Comparison of ENCODE assay signal across 8 cellular contexts in genomic region chr2:47033102-47033880, GRCh38.
DNase-seq lines count a peak whose midpoint lies in the region; ATAC-seq and TF ChIP-seq lines count a peak whose summit lies in the region.

No MANE protein-coding gene starts in this region.

- H3K27me3 Mint-ChIP-seq in GM23338 (ENCODE audit: insufficient read depth, low read depth, poor library complexity) = peaks cover 18% of the 10 kb centered on the region

- in situ Hi-C loops in GM13976 (cut with MboI; ENCODE audit: low sequenced_read_pairs, unreplicated experiment) = no loop called here

- peak overlapping the region; percentile 85; the same call in 1 of the 2 replicates for H3K27ac ChIP-seq in GM23338 (ENCODE audit: low read depth)
- peak overlapping the region; percentile 99 for H3K27ac ChIP-seq in RWPE1
- H3K27ac ChIP-seq in skin epidermis = peak overlapping the region; percentile 16 to 89 (median 80)

- H3K27ac Mint-ChIP-seq in GM23338 = peak overlapping the region; percentile 20

- H3F3A ChIP-seq in GM23338 (replicated peaks; ENCODE audit: low read depth) = peaks cover 10% of the 10 kb centered on the region; the same call in 1 of the 2 replicates

- H3K9me2 ChIP-seq in GM23338 (ENCODE audit: insufficient read depth) = no peaks in the 10 kb centered on the region

- DNase-seq in GM23338 (ENCODE audit: low spot score) (no peak), RWPE1 (ENCODE audit: low spot score) (no peak), glomerular visceral epithelial cell (ENCODE audit: extremely low spot score) (peak; percentile 31), KG1 (lab: John Stamatoyannopoulos, UW) (no peak), NCI-H446 treated with DMSO at 0.1 percent for 48 hours (lab: John Stamatoyannopoulos, UW) (no peak), GM13976 (ENCODE audit: low spot score) (no peak)

- no peak overlapping the region for H2AFZ ChIP-seq in GM23338

- no peak overlapping the region for H3K4me2 ChIP-seq in GM23338

- peaks cover 27% of the 10 kb centered on the region for H3K4me1 Mint-ChIP-seq in GM23338

- H3K36me3 Mint-ChIP-seq in GM23338 (ENCODE audit: low read depth) = no peaks in the 10 kb centered on the region

- ATAC-seq in GM23338 (no peak; the same call in 2 of the 3 replicates), HG02588 (IDR thresholded peaks at IDR 0.05; ENCODE audit: unreplicated experiment) (no peak)

- H3K36me3 ChIP-seq in GM23338 (ENCODE audit: insufficient read depth) = 0 out of 2 replicates have a peak, but pooled peaks cover 2% of the 10 kb centered on the region

- TF ChIP-seq CTCF in GM23338 (conservative IDR thresholded peaks at IDR 0.05; ENCODE audit: low read depth in 2 of 2) (no peak), RWPE1 (conservative IDR thresholded peaks at IDR 0.05; ENCODE audit: low read depth) (no peak), GM13976 (IDR thresholded peaks at IDR 0.05; ENCODE audit: borderline replicate concordance, control extremely low read depth, extremely low read depth, insufficient read depth, missing control alignments) (no peak)

- H3K79me2 ChIP-seq in GM23338 (replicated peaks; ENCODE audit: insufficient read depth) = no peaks in the 10 kb centered on the region

- no peaks in the 10 kb centered on the region for H3K9me3 Mint-ChIP-seq in GM23338

- CTCF ChIA-PET in RWPE1 (lab: Yijun Ruan, JAX) = interaction anchor here (0.6 to 0.7 kb wide), 2 partner anchors 37 to 142 kb away, joined by 3 read pairs; no protein-coding TSS in a partner anchor

- 0 out of 2 replicates have a peak, but pooled peaks cover 3% of the 10 kb centered on the region for H4K20me1 ChIP-seq in GM23338 (replicated peaks; ENCODE audit: insufficient read depth)

- POLR2A ChIA-PET in RWPE1 (lab: Yijun Ruan, JAX; ENCODE audit: low non-redundant PET) = no interaction called here

- H3K4me3 Mint-ChIP-seq in GM23338 = no peak overlapping the region

- no peaks in the 10 kb centered on the region for H3K27me3 ChIP-seq in GM23338 (ENCODE audit: insufficient read depth)

- peaks cover 16% of the 10 kb centered on the region for H3K4me1 ChIP-seq in GM23338 (ENCODE audit: insufficient read depth)

- H3K4me3 ChIP-seq in GM23338 = no peak overlapping the region
- H3K4me3 ChIP-seq in skin epidermis = no peak overlapping the region

TF ChIP-seq in GM23338, 12 proteins besides CTCF, POLR2A, EP300 and RAD21:
- TF ChIP-seq POLR2AphosphoS5 (IDR thresholded peaks at IDR 0.05; ENCODE audit: low read depth) (no peak), STAT1 (IDR thresholded peaks at IDR 0.05; ENCODE audit: unreplicated experiment) (no peak), ZNF114 (CRISPR knock-in tag; IDR thresholded peaks at IDR 0.05) (no peak), ZNF331 (CRISPR knock-in tag; IDR thresholded peaks at IDR 0.05; ENCODE audit: low read depth) (no peak), EZH2phosphoT487 (IDR thresholded peaks at IDR 0.05; ENCODE audit: unreplicated experiment) (no peak), JUNB (IDR thresholded peaks at IDR 0.05; ENCODE audit: unreplicated experiment) (no peak), ZNF462 (CRISPR knock-in tag; IDR thresholded peaks at IDR 0.05) (no peak), REST (IDR thresholded peaks at IDR 0.05; ENCODE audit: unreplicated experiment) (no peak), CREB1 (CRISPR knock-in tag; IDR thresholded peaks at IDR 0.05; ENCODE audit: low read depth) (no peak), ETS1 (IDR thresholded peaks at IDR 0.05) (no peak)
TF ChIP-seq in GM23338: peak in this region for 0.
